Comparison of ENCODE assay signal across 10 cellular contexts in genomic region chr1:204288061-204288588, GRCh38.
DNase-seq lines count a peak whose midpoint lies in the region; FAIRE-seq and TF ChIP-seq lines count a peak whose summit lies in the region.
"Had no signal": no experiment of that assay in that cellular context is flagged by ENCODE, and none has a peak within 500 bp of the region (broad histone marks: within the 10 kb centered on the region; RNA-seq: fewer than 3 reads in every experiment).

No MANE protein-coding gene starts in this region.

- 51 to 76% (median 55%) methylated on average over 6 to 8 of the region's 8 CpGs for WGBS in adrenal gland, 4 donors

- peaks cover 17% of the 10 kb centered on the region for H3K4me1 ChIP-seq in A673 (ENCODE audit: insufficient read depth, low read length, poor library complexity, severe bottlenecking)
- H3K4me1 ChIP-seq in adrenal gland (replicated peaks in 1 of 2) = peaks cover 5 to 26% of the 10 kb centered on the region in 2 donors

- DNase-seq in A673 (ENCODE audit: low spot score) (peak; percentile 48), adrenal gland (peak in 4 of 7 donors; percentile 29 to 85 (median 56)), urothelium cell line (ENCODE audit: low spot score) (peak; percentile 55), AG20443 (ENCODE audit: low spot score) (no peak), GM10248 (ENCODE audit: extremely low spot score) (no peak)
- DNase-seq in effector CD4-positive, alpha-beta T cell = no peak

- no peak for FAIRE-seq in urothelium cell line (lab: Jason Lieb, UNC)
- FAIRE-seq: G401.6, TTC549 had no signal

- no TSS peak for BruUV-seq in A673 (replicated peaks; lab: Mats Ljungman, UMichigan)

- H3K9me3 ChIP-seq in A673 (ENCODE audit: low read depth, low read length, poor library complexity, severe bottlenecking) (no peaks in the 10 kb centered on the region), adrenal gland (replicated peaks in 1 of 3) (no peaks in the 10 kb centered on the region)

- H3K36me3 ChIP-seq in A673 (ENCODE audit: insufficient read depth, low read length, poor library complexity, severe bottlenecking) = no peaks in the 10 kb centered on the region
- no peaks in the 10 kb centered on the region for H3K36me3 ChIP-seq in adrenal gland (replicated peaks in 1 of 2)

- POLR2A ChIA-PET in A673 (lab: Charles Lee; ENCODE audit: low non-redundant PET) = no interaction called here
- POLR2A ChIA-PET in GM10248 (lab: Yijun Ruan, JAX) = no interaction called here

- TF ChIP-seq POLR2A in adrenal gland (IDR thresholded peaks at IDR 0.05) = no peak

- TF ChIP-seq RAD21 in Ishikawa (IDR thresholded peaks at IDR 0.05; ENCODE audit: low read depth) = no peak

- H3K4me3 ChIP-seq in A673 (ENCODE audit: low read depth, low read length, poor library complexity, severe bottlenecking) (no peak overlapping the region), adrenal gland (no peak overlapping the region)

- H3K27ac ChIP-seq in A673 (ENCODE audit: low read depth, low read length, poor library complexity, severe bottlenecking) (no peak overlapping the region), adrenal gland (peak overlapping the region in 2 of 5 donors; percentile 66 to 81), layer of hippocampus (ENCODE audit: low read depth, low read length) (peak overlapping the region; percentile 35)

- CTCF ChIA-PET in A673 (lab: Charles Lee) = no interaction called here
- CTCF ChIA-PET in GM10248 (lab: Yijun Ruan, JAX) = no interaction called here

- H3K27me3 ChIP-seq in A673 (replicated peaks; ENCODE audit: insufficient read depth, low read depth, low read length, poor library complexity) = peaks cover 8% of the 10 kb centered on the region
- no peaks in the 10 kb centered on the region for H3K27me3 ChIP-seq in adrenal gland
- H3K27me3 ChIP-seq in layer of hippocampus (ENCODE audit: control insufficient read depth, insufficient read depth, low read length) = no peaks in the 10 kb centered on the region

- no peak for TF ChIP-seq EP300 in Ishikawa (IDR thresholded peaks at IDR 0.05; ENCODE audit: borderline replicate concordance)

- TF ChIP-seq CTCF in A673 (conservative IDR thresholded peaks at IDR 0.05; ENCODE audit: low read depth, low read length) (no peak), adrenal gland (IDR thresholded peaks at IDR 0.05) (no peak), GM10248 (IDR thresholded peaks at IDR 0.05; ENCODE audit: control extremely low read depth, extremely low read depth, low read depth, missing control alignments) (no peak)

- intact Hi-C loops in A673 (cut with micrococcal nuclease; ENCODE audit: unreplicated experiment) (no loop called here), adrenal gland (cut with DNase I) (no loop called here)

TF ChIP-seq in Ishikawa, 13 proteins besides CTCF, POLR2A, EP300 and RAD21:
- TF ChIP-seq CREB1 (IDR thresholded peaks at IDR 0.05; ENCODE audit: low read depth) (no peak), CEBPB (IDR thresholded peaks at IDR 0.05) (peak; percentile 29; the same call in 1 of the 2 replicates), YY1 (IDR thresholded peaks at IDR 0.05; ENCODE audit: low read depth) (no peak), NFIC (IDR thresholded peaks at IDR 0.05) (peak; percentile 62), TEAD4 (IDR thresholded peaks at IDR 0.05) (no peak), MAX (IDR thresholded peaks at IDR 0.05) (peak; percentile 56), USF1 (IDR thresholded peaks at IDR 0.05) (0 out of 2 replicates have a peak, but pooled peaks have one; percentile 16), TAF1 (IDR thresholded peaks at IDR 0.05; ENCODE audit: low read depth) (no peak)

Comparison
In these comparisons a context has a peak if more than half of its experiments do, and no peak if none do; other contexts are left out.
1. DNase-seq: peak in A673 (single experiment), adrenal gland (4 of 7) and urothelium cell line (single experiment); none in effector CD4-positive, alpha-beta T cell (single experiment), AG20443 (single experiment) and GM10248 (single experiment).